Comparison of ENCODE assay signal across 14 cellular contexts in the genomic region with DNA sequence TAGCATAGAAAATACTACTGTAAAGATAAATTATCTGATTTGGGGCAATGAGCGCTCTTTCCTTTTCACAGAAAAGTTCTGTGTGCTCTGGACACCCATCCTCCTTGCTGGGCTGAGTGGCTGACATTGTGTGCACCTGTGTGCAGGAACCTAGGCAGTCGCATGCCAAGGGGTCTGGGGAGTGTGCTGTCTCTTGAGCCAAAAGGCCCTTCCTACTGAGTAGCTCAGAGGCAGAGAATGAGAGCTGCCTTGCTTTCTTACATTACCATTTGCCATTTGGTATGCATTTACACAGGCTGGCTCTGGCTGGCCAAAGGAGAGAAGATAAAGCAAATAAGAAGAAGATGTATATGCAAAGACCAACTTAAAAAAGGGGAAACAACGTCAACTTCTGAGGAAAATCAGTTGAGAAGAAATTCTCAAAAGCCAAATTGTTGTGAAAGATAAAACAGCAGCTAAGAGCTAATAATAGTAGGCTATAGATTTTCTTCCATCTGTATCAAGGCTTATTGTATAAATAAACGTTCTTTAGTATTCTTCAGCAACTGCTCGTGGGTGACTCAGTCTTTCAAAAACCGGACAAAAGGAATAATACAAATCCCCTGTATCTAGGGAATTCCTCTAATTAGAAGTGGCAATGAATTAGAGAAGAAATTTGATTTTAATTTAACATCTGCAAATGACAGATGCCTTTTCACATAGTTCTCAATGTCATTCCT.
DNase-seq lines count a peak whose midpoint lies in the region; ATAC-seq and TF ChIP-seq lines count a peak whose summit lies in the region.
"Had no signal": no experiment of that assay in that cellular context is flagged by ENCODE, and none has a peak within 500 bp of the region (broad histone marks: within the 10 kb centered on the region; RNA-seq: fewer than 3 reads in every experiment).

No MANE protein-coding gene starts in this region.

- no peak for DNase-seq in activated naive CD4-positive, alpha-beta T cell treated with anti-CD3 and anti-CD28 coated beads for 36 hours
- DNase-seq in activated naive CD4-positive, alpha-beta T cell treated with anti-CD3 and anti-CD28 coated beads, Interleukin-2, amount 10 ng/mL, durations not matched to agents 7 days and 5 days = no peak
- DNase-seq in HFFc6 (no peak), IMR-90 (peak; percentile 68), GM19240 (ENCODE audit: insufficient read length, low spot score) (no peak), NCI-H774 (lab: John Stamatoyannopoulos, UW) (no peak)
- no peak for DNase-seq in stimulated activated naive CD8-positive, alpha-beta T cell treated with anti-CD3 and anti-CD28 coated beads, Interleukin-15, amount 100 ng/mL, for 72 hours
- DNase-seq: activated B cell treated with CpG ODN at 0.5 μM for 24 hours, aorta, NCI-H1092 treated with DMSO at 0.1 percent for 48 hours had no signal

- peak overlapping the region; percentile 81 for H3K4ac ChIP-seq in IMR-90 (ENCODE audit: low read depth, low read length)

- H2BK5ac ChIP-seq in IMR-90 (ENCODE audit: low read depth, low read length, poor library complexity, severe bottlenecking) = peak overlapping the region; percentile 77

- no peak overlapping the region for H3K4me3 ChIP-seq in IMR-90 (ENCODE audit: insufficient read depth, low read depth, low read length)
- H3K4me3 ChIP-seq: BLaER1, esophagus muscularis mucosa, lung had no signal

- peak overlapping the region; percentile 61; the same call in 1 of the 2 replicates for H3K14ac ChIP-seq in IMR-90 (replicated peaks; ENCODE audit: low read depth, low read length)

- in situ Hi-C loops in IMR-90 (cut with MboI; ENCODE audit: low sequenced_read_pairs) = no loop called here

- intact Hi-C loops in activated naive CD4-positive, alpha-beta T cell treated with anti-CD3 and anti-CD28 coated beads for 36 hours (cut with micrococcal nuclease) = loop anchor here (1.0 to 5.0 kb wide), 6 partner anchors 8 to 223 kb away; partner anchors contain the start of gene RALGAPA2
- intact Hi-C loops in IMR-90 (cut with micrococcal nuclease) = no loop called here

- peak overlapping the region; percentile 73; the same call in 1 of the 3 replicates for H2BK15ac ChIP-seq in IMR-90 (ENCODE audit: low read depth, low read length)

- H4K8ac ChIP-seq in IMR-90 (ENCODE audit: low read depth in 2 of 2, low read length in 2 of 2) = no peak overlapping the region

- H2AK5ac ChIP-seq in IMR-90 (ENCODE audit: low read depth, low read length) = peak overlapping the region; percentile 89

- H4K20me1 ChIP-seq in IMR-90 (ENCODE audit: insufficient read depth, low read length) = no peaks in the 10 kb centered on the region
- H4K20me1 ChIP-seq: BLaER1 had no signal

- peak overlapping the region; percentile 75; the same call in 1 of the 2 replicates for H2BK20ac ChIP-seq in IMR-90 (ENCODE audit: low read depth, low read length)

- H3K36me3 ChIP-seq in IMR-90 (ENCODE audit: control insufficient read depth, insufficient read depth, low read length) = no peaks in the 10 kb centered on the region

- H3K56ac ChIP-seq in IMR-90 (ENCODE audit: extremely low read depth, insufficient read depth, low read length) = no peak overlapping the region

- peak overlapping the region; percentile 71 for H3K27ac ChIP-seq in IMR-90 (ENCODE audit: insufficient read depth, low read length)
- H3K27ac ChIP-seq: BLaER1, esophagus muscularis mucosa had no signal

- peak overlapping the region; percentile 73 for H3K27ac Mint-ChIP-seq in activated naive CD4-positive, alpha-beta T cell treated with anti-CD3 and anti-CD28 coated beads for 36 hours
- H3K27ac Mint-ChIP-seq in activated naive CD4-positive, alpha-beta T cell treated with anti-CD3 and anti-CD28 coated beads, Interleukin-2, amount 10 ng/mL, durations not matched to agents 7 days and 5 days = no peak overlapping the region
- H3K27ac Mint-ChIP-seq in HFFc6 = peak overlapping the region; percentile 16; the same call in 1 of the 2 replicates
- peak overlapping the region in 1 of 2 donors; percentile 21 for H3K27ac Mint-ChIP-seq in stimulated activated naive CD8-positive, alpha-beta T cell treated with anti-CD3 and anti-CD28 coated beads, Interleukin-15, amount 100 ng/mL, for 72 hours
- H3K27ac Mint-ChIP-seq: activated B cell treated with CpG ODN at 0.5 μM for 24 hours had no signal

- no peaks in the 10 kb centered on the region for H3K79me1 ChIP-seq in IMR-90 (ENCODE audit: low read depth in 1 of 2, low read length in 2 of 2)

- peak overlapping the region; percentile 55; the same call in 1 of the 2 replicates for H3K18ac ChIP-seq in IMR-90 (ENCODE audit: low read depth, low read length)

- H4K91ac ChIP-seq in IMR-90 (ENCODE audit: insufficient read depth, low read depth, low read length) = no peak overlapping the region; the same call in 1 of the 2 replicates

- peak overlapping the region; percentile 15 for H3K4me3 Mint-ChIP-seq in activated naive CD4-positive, alpha-beta T cell treated with anti-CD3 and anti-CD28 coated beads for 36 hours
- H3K4me3 Mint-ChIP-seq in activated naive CD4-positive, alpha-beta T cell treated with anti-CD3 and anti-CD28 coated beads, Interleukin-2, amount 10 ng/mL, durations not matched to agents 7 days and 5 days = no peak overlapping the region
- H3K4me3 Mint-ChIP-seq in HFFc6 = peak overlapping the region; percentile 39; the same call in 1 of the 2 replicates
- peak overlapping the region; percentile 26 to 60 for H3K4me3 Mint-ChIP-seq in stimulated activated naive CD8-positive, alpha-beta T cell treated with anti-CD3 and anti-CD28 coated beads, Interleukin-15, amount 100 ng/mL, for 72 hours
- H3K4me3 Mint-ChIP-seq: activated B cell treated with CpG ODN at 0.5 μM for 24 hours had no signal

- CTCF ChIA-PET in activated naive CD4-positive, alpha-beta T cell treated with anti-CD3 and anti-CD28 coated beads for 36 hours (lab: Charles Lee) = interaction anchor here (1.8 kb wide), 1 partner anchor 37 kb away, joined by 6 read pairs; no protein-coding TSS in a partner anchor
- CTCF ChIA-PET in activated naive CD4-positive, alpha-beta T cell treated with anti-CD3 and anti-CD28 coated beads, Interleukin-2, amount 10 ng/mL, durations not matched to agents 7 days and 5 days (lab: Charles Lee) = no interaction called here
- CTCF ChIA-PET in IMR-90 (lab: Yijun Ruan, JAX) = interaction anchor here (0.6 to 1.4 kb wide), 2 partner anchors 9 to 11 kb away, joined by 3 to 6 read pairs; no protein-coding TSS in a partner anchor

- POLR2A ChIA-PET in IMR-90 (lab: Charles Lee; ENCODE audit: unreplicated experiment) = no interaction called here

- H3K4me2 ChIP-seq in IMR-90 (ENCODE audit: low read depth, low read length) = peak overlapping the region; percentile 59
- H3K4me2 ChIP-seq: BLaER1 had no signal

- dilution Hi-C loops in IMR-90 (cut with HindIII; ENCODE audit: low sequenced_read_pairs, unreplicated experiment) = no loop called here

- peaks cover 50% of the 10 kb centered on the region for H3K4me1 Mint-ChIP-seq in activated naive CD4-positive, alpha-beta T cell treated with anti-CD3 and anti-CD28 coated beads for 36 hours (ENCODE audit: low read depth)
- H3K4me1 Mint-ChIP-seq in activated naive CD4-positive, alpha-beta T cell treated with anti-CD3 and anti-CD28 coated beads, Interleukin-2, amount 10 ng/mL, durations not matched to agents 7 days and 5 days = peaks cover 7% of the 10 kb centered on the region
- peaks cover 58% of the 10 kb centered on the region for H3K4me1 Mint-ChIP-seq in HFFc6 (ENCODE audit: low read depth)
- H3K4me1 Mint-ChIP-seq in stimulated activated naive CD8-positive, alpha-beta T cell treated with anti-CD3 and anti-CD28 coated beads, Interleukin-15, amount 100 ng/mL, for 72 hours = peaks cover 41% of the 10 kb centered on the region

- H2BK120ac ChIP-seq in IMR-90 (ENCODE audit: low read depth, low read length) = peak overlapping the region; percentile 89

- TF ChIP-seq CTCF in HFFc6 (IDR thresholded peaks at IDR 0.05) (no peak), IMR-90 (conservative IDR thresholded peaks at IDR 0.05; ENCODE audit: low read depth, low read length) (no peak)

- no TSS peak for BruUV-seq in IMR-90 (replicated peaks; lab: Mats Ljungman, UMichigan)

- no peak for TF ChIP-seq RAD21 in IMR-90 (IDR thresholded peaks at IDR 0.05; ENCODE audit: low read length)

- H2AK9ac ChIP-seq in IMR-90 (replicated peaks; ENCODE audit: low read depth, low read length, poor library complexity) = no peak overlapping the region

- H3K9me3 ChIP-seq in IMR-90 (ENCODE audit: control insufficient read depth, insufficient read depth, low read length) = no peaks in the 10 kb centered on the region
- H3K9me3 ChIP-seq: BLaER1, esophagus muscularis mucosa had no signal

- H2AFZ ChIP-seq in IMR-90 (replicated peaks; ENCODE audit: low read length, poor library complexity) = peak overlapping the region; percentile 75

- H3K36me3 Mint-ChIP-seq in activated naive CD4-positive, alpha-beta T cell treated with anti-CD3 and anti-CD28 coated beads for 36 hours (ENCODE audit: low read depth) = peaks cover 28% of the 10 kb centered on the region
- H3K36me3 Mint-ChIP-seq in activated naive CD4-positive, alpha-beta T cell treated with anti-CD3 and anti-CD28 coated beads, Interleukin-2, amount 10 ng/mL, durations not matched to agents 7 days and 5 days = peaks cover 44% of the 10 kb centered on the region
- peaks cover 8% of the 10 kb centered on the region; the same call in 1 of the 2 replicates for H3K36me3 Mint-ChIP-seq in HFFc6 (ENCODE audit: low read depth)

- peaks cover 24% of the 10 kb centered on the region for H3K4me1 ChIP-seq in IMR-90 (ENCODE audit: control insufficient read depth, insufficient read depth, low read length)
- H3K4me1 ChIP-seq: BLaER1, esophagus muscularis mucosa had no signal

- WGBS in IMR-90 (ENCODE audit: extremely low coverage in 2 of 2, insufficient read length in 1 of 2), 2 experiments = no CpG with 5 or more reads among the region's 6 CpGs

- no peak for TF ChIP-seq POLR2A in IMR-90 (IDR thresholded peaks at IDR 0.05; ENCODE audit: low read depth, low read length)

- peaks cover 17% of the 10 kb centered on the region for H3K9me1 ChIP-seq in IMR-90 (ENCODE audit: insufficient read depth, low read length)

- no peak overlapping the region for H3K9ac ChIP-seq in IMR-90 (ENCODE audit: low read depth, low read length)
- H3K9ac ChIP-seq: BLaER1 had no signal

- no peaks in the 10 kb centered on the region for H3K27me3 Mint-ChIP-seq in activated naive CD4-positive, alpha-beta T cell treated with anti-CD3 and anti-CD28 coated beads for 36 hours (ENCODE audit: low read depth)
- H3K27me3 Mint-ChIP-seq in activated naive CD4-positive, alpha-beta T cell treated with anti-CD3 and anti-CD28 coated beads, Interleukin-2, amount 10 ng/mL, durations not matched to agents 7 days and 5 days = no peaks in the 10 kb centered on the region
- no peaks in the 10 kb centered on the region for H3K27me3 Mint-ChIP-seq in HFFc6 (ENCODE audit: insufficient read depth)
- no peaks in the 10 kb centered on the region for H3K27me3 Mint-ChIP-seq in stimulated activated naive CD8-positive, alpha-beta T cell treated with anti-CD3 and anti-CD28 coated beads, Interleukin-15, amount 100 ng/mL, for 72 hours
- H3K27me3 Mint-ChIP-seq: activated B cell treated with CpG ODN at 0.5 μM for 24 hours had no signal

- no peaks in the 10 kb centered on the region for H3K9me3 Mint-ChIP-seq in activated naive CD4-positive, alpha-beta T cell treated with anti-CD3 and anti-CD28 coated beads for 36 hours
- H3K9me3 Mint-ChIP-seq in activated naive CD4-positive, alpha-beta T cell treated with anti-CD3 and anti-CD28 coated beads, Interleukin-2, amount 10 ng/mL, durations not matched to agents 7 days and 5 days = no peaks in the 10 kb centered on the region
- no peaks in the 10 kb centered on the region for H3K9me3 Mint-ChIP-seq in HFFc6
- H3K9me3 Mint-ChIP-seq in stimulated activated naive CD8-positive, alpha-beta T cell treated with anti-CD3 and anti-CD28 coated beads, Interleukin-15, amount 100 ng/mL, for 72 hours = no peaks in the 10 kb centered on the region
- H3K9me3 Mint-ChIP-seq: activated B cell treated with CpG ODN at 0.5 μM for 24 hours had no signal

- no peak overlapping the region; the same call in 1 of the 2 replicates for H4K5ac ChIP-seq in IMR-90 (ENCODE audit: low read depth, low read length)

- H3K27me3 ChIP-seq in IMR-90 (ENCODE audit: control insufficient read depth, insufficient read depth, low read length) = no peaks in the 10 kb centered on the region
- H3K27me3 ChIP-seq: BLaER1, esophagus muscularis mucosa had no signal

- ATAC-seq in IMR-90 (ENCODE audit: low read depth) = peak; percentile 61
- no peak for ATAC-seq in stimulated activated naive CD8-positive, alpha-beta T cell treated with anti-CD3 and anti-CD28 coated beads, Interleukin-15, amount 100 ng/mL, for 72 hours
- ATAC-seq in esophagus mucosa = no peak

- no peak overlapping the region for H3K23ac ChIP-seq in IMR-90 (ENCODE audit: low read depth, low read length)
